ENCODE assay signal across 20 cellular contexts in genomic region chr2:18829976-18830375, GRCh38.
A peak's percentile ranks its signal among the peaks of the same experiment; 100 is the strongest.
DNase-seq lines count a peak whose midpoint lies in the region; ATAC-seq and TF ChIP-seq lines count a peak whose summit lies in the region.
"Had no signal": no experiment of that assay in that cellular context is flagged by ENCODE, and none has a peak within 500 bp of the region (broad histone marks: within the 10 kb centered on the region; RNA-seq: fewer than 3 reads in every experiment).

No MANE protein-coding gene starts in this region.

- H3K27me3 ChIP-seq in breast epithelium: no peaks in the 10 kb centered on the region
- no peaks in the 10 kb centered on the region for H3K27me3 ChIP-seq in adipocyte (replicated peaks; ENCODE audit: control insufficient read depth, insufficient read depth, low read length)
- no peaks in the 10 kb centered on the region for H3K27me3 ChIP-seq in gastroesophageal sphincter
- no peaks in the 10 kb centered on the region for H3K27me3 ChIP-seq in smooth muscle cell (ENCODE audit: low read depth)
- H3K27me3 ChIP-seq: adrenal gland, transverse colon had no signal

- H3K4me2 ChIP-seq in smooth muscle cell: peak overlapping the region; percentile 37

- no peaks in the 10 kb centered on the region for H3K36me3 ChIP-seq in breast epithelium
- H3K36me3 ChIP-seq in adipocyte (ENCODE audit: control insufficient read depth, insufficient read depth, low read length, severe bottlenecking): no peaks in the 10 kb centered on the region
- no peaks in the 10 kb centered on the region for H3K36me3 ChIP-seq in gastroesophageal sphincter
- H3K36me3 ChIP-seq in smooth muscle cell (ENCODE audit: low read depth): no peaks in the 10 kb centered on the region
- H3K36me3 ChIP-seq: adrenal gland, transverse colon had no signal

- no peaks in the 10 kb centered on the region for H3K79me2 ChIP-seq in smooth muscle cell (ENCODE audit: low read depth)

- BruUV-seq in MCF 10A (replicated peaks; lab: Mats Ljungman, UMichigan): no TSS peak

- H2AFZ ChIP-seq in smooth muscle cell (ENCODE audit: low read depth): no peak overlapping the region

- H3K27me3 Mint-ChIP-seq in MCF 10A (ENCODE audit: insufficient read depth, unreplicated experiment): no peaks in the 10 kb centered on the region
- H3K27me3 Mint-ChIP-seq: activated T-helper 17 cell treated with anti-CD3 and anti-CD28 coated beads, Interleukin-2, amount 50 U/mL, for 72 hours; CD4-positive, CD25-positive, alpha-beta regulatory T cell; stimulated activated naive B cell treated with anti-CD40 and anti-IgM and Interleukin-4, amounts not matched to agents 10 μg/mL and 1 μg/mL and 100 μg/mL, for 72 hours had no signal

- H3K9me3 ChIP-seq in breast epithelium (no peaks in the 10 kb centered on the region), adipocyte (ENCODE audit: control insufficient read depth, low read length) (no peaks in the 10 kb centered on the region), gastroesophageal sphincter (no peaks in the 10 kb centered on the region), smooth muscle cell (replicated peaks; ENCODE audit: low read depth) (no peaks in the 10 kb centered on the region)
- H3K9me3 ChIP-seq: adrenal gland, transverse colon had no signal

- H3K27ac Mint-ChIP-seq in MCF 10A (ENCODE audit: low read depth, unreplicated experiment): peak overlapping the region; percentile 63
- H3K27ac Mint-ChIP-seq: activated T-helper 17 cell treated with anti-CD3 and anti-CD28 coated beads, Interleukin-2, amount 50 U/mL, for 72 hours; CD4-positive, CD25-positive, alpha-beta regulatory T cell; stimulated activated naive B cell treated with anti-CD40 and anti-IgM and Interleukin-4, amounts not matched to agents 10 μg/mL and 1 μg/mL and 100 μg/mL, for 72 hours had no signal

- H3K4me1 Mint-ChIP-seq in MCF 10A (ENCODE audit: insufficient read depth, unreplicated experiment): peaks cover 19% of the 10 kb centered on the region
- H3K4me1 Mint-ChIP-seq: activated T-helper 17 cell treated with anti-CD3 and anti-CD28 coated beads, Interleukin-2, amount 50 U/mL, for 72 hours; CD4-positive, CD25-positive, alpha-beta regulatory T cell; stimulated activated naive B cell treated with anti-CD40 and anti-IgM and Interleukin-4, amounts not matched to agents 10 μg/mL and 1 μg/mL and 100 μg/mL, for 72 hours had no signal

- H3K9me3 Mint-ChIP-seq in MCF 10A (ENCODE audit: unreplicated experiment): no peaks in the 10 kb centered on the region
- H3K9me3 Mint-ChIP-seq: activated T-helper 17 cell treated with anti-CD3 and anti-CD28 coated beads, Interleukin-2, amount 50 U/mL, for 72 hours had no signal

- no peak overlapping the region for H3K4me3 Mint-ChIP-seq in MCF 10A (ENCODE audit: unreplicated experiment)
- H3K4me3 Mint-ChIP-seq: activated T-helper 17 cell treated with anti-CD3 and anti-CD28 coated beads, Interleukin-2, amount 50 U/mL, for 72 hours; CD4-positive, CD25-positive, alpha-beta regulatory T cell; stimulated activated naive B cell treated with anti-CD40 and anti-IgM and Interleukin-4, amounts not matched to agents 10 μg/mL and 1 μg/mL and 100 μg/mL, for 72 hours had no signal

- CTCF ChIA-PET in MCF 10A (lab: Yijun Ruan, JAX): interaction anchor here (0.8 kb wide), 1 partner anchor 531 kb away, joined by 3 read pairs; no protein-coding TSS in a partner anchor

- no peak overlapping the region for H3K4me3 ChIP-seq in breast epithelium
- H3K4me3 ChIP-seq in adipocyte (ENCODE audit: low read length): no peak overlapping the region
- no peak overlapping the region for H3K4me3 ChIP-seq in gastroesophageal sphincter
- H3K4me3 ChIP-seq in smooth muscle cell: no peak overlapping the region
- H3K4me3 ChIP-seq: adrenal gland, transverse colon had no signal

- H3K27ac ChIP-seq in breast epithelium (peak overlapping the region in 1 of 2 donors; percentile 44), gastroesophageal sphincter (peak overlapping the region in 3 of 4 donors; percentile 22 to 52 (median 33)), smooth muscle cell (ENCODE audit: low read depth) (peak overlapping the region; percentile 20)
- H3K27ac ChIP-seq: 22Rv1 had no signal

- TF ChIP-seq CTCF in MCF 10A (IDR thresholded peaks at IDR 0.05; ENCODE audit: unreplicated experiment) (no peak), breast epithelium (IDR thresholded peaks at IDR 0.05) (no peak), gastroesophageal sphincter (IDR thresholded peaks at IDR 0.05) (no peak), smooth muscle cell (IDR thresholded peaks at IDR 0.05; ENCODE audit: borderline replicate concordance, insufficient read depth, poor library complexity, severe bottlenecking) (no peak)

- H4K20me1 ChIP-seq in smooth muscle cell (ENCODE audit: low read depth): no peaks in the 10 kb centered on the region

- POLR2A ChIA-PET in MCF 10A (lab: Yijun Ruan, JAX): interaction anchor here (0.7 to 1.0 kb wide), 3 partner anchors 26 to 709 kb away, joined by 3 to 4 read pairs (median 3); no protein-coding TSS in a partner anchor

- intact Hi-C loops in MCF 10A (cut with micrococcal nuclease): no loop called here
- intact Hi-C loops in breast epithelium (cut with DNase I; ENCODE audit: low total_unique reads): no loop called here

- DNase-seq in MCF 10A (ENCODE audit: unreplicated experiment): no peak
- no peak for DNase-seq in breast epithelium (ENCODE audit: low spot score in 2 of 2)
- DNase-seq in adipocyte (ENCODE audit: low read depth): no peak
- no peak for DNase-seq in smooth muscle cell (lab: John Stamatoyannopoulos, UW; ENCODE audit: unreplicated experiment)
- DNase-seq in NCI-H1417 (lab: John Stamatoyannopoulos, UW): no peak
- no peak for DNase-seq in NCI-H774 (lab: John Stamatoyannopoulos, UW)
- DNase-seq: CD4-positive, CD25-positive, alpha-beta regulatory T cell; DMS53; Karpas-422; NCI-H1105 treated with DMSO at 0.1 percent for 48 hours; NCI-H2171 treated with DMSO at 0.1 percent for 48 hours; stimulated activated naive B cell treated with anti-CD40 and anti-IgM and Interleukin-4, amounts not matched to agents 10 μg/mL and 1 μg/mL and 100 μg/mL, for 72 hours; transverse colon had no signal

- ATAC-seq in gastroesophageal sphincter (no peak), HG03521 (IDR thresholded peaks at IDR 0.05; ENCODE audit: unreplicated experiment) (no peak)
- ATAC-seq: activated CD4-positive, CD25-positive, alpha-beta regulatory T cell treated with anti-CD3 and anti-CD28 coated beads, Interleukin-2, amount 50 U/mL, for 24 hours; activated T-helper 17 cell treated with anti-CD3 and anti-CD28 coated beads, Interleukin-2, amount 50 U/mL, for 72 hours; Right ventricle myocardium inferior; stimulated activated naive B cell treated with anti-CD40 and anti-IgM and Interleukin-4, amounts not matched to agents 10 μg/mL and 1 μg/mL and 100 μg/mL, for 72 hours had no signal

- no peak for TF ChIP-seq EP300 in gastroesophageal sphincter (IDR thresholded peaks at IDR 0.05)

- H3K9ac ChIP-seq in adipocyte (ENCODE audit: low read length) (peak overlapping the region; percentile 6), smooth muscle cell (ENCODE audit: low read depth) (no peak overlapping the region)

- H3K4me1 ChIP-seq in breast epithelium: no peaks in the 10 kb centered on the region
- peaks cover 59% of the 10 kb centered on the region for H3K4me1 ChIP-seq in adipocyte (ENCODE audit: control insufficient read depth, insufficient read depth, low read length)
- H3K4me1 ChIP-seq in gastroesophageal sphincter: peaks cover 7 to 46% (median 19%) of the 10 kb centered on the region in 3 donors
- H3K4me1 ChIP-seq in smooth muscle cell (ENCODE audit: low read depth): peaks cover 8% of the 10 kb centered on the region

- H3F3A ChIP-seq in smooth muscle cell (ENCODE audit: low read depth): peaks cover 4% of the 10 kb centered on the region

- no peaks in the 10 kb centered on the region for H3K36me3 Mint-ChIP-seq in MCF 10A (ENCODE audit: insufficient read depth, unreplicated experiment)

- TF ChIP-seq POLR2A in breast epithelium (IDR thresholded peaks at IDR 0.05) (no peak), gastroesophageal sphincter (IDR thresholded peaks at IDR 0.05) (no peak)

- 7 to 13% methylated on average over 1 of the region's 1 CpG for WGBS in gastroesophageal sphincter (ENCODE audit: low coverage in 1 of 2), 2 donors
- 52% methylated on average over 1 of the region's 1 CpG for WGBS in smooth muscle cell (ENCODE audit: low lambda C conversion rate)
